In the genomic region with DNA sequence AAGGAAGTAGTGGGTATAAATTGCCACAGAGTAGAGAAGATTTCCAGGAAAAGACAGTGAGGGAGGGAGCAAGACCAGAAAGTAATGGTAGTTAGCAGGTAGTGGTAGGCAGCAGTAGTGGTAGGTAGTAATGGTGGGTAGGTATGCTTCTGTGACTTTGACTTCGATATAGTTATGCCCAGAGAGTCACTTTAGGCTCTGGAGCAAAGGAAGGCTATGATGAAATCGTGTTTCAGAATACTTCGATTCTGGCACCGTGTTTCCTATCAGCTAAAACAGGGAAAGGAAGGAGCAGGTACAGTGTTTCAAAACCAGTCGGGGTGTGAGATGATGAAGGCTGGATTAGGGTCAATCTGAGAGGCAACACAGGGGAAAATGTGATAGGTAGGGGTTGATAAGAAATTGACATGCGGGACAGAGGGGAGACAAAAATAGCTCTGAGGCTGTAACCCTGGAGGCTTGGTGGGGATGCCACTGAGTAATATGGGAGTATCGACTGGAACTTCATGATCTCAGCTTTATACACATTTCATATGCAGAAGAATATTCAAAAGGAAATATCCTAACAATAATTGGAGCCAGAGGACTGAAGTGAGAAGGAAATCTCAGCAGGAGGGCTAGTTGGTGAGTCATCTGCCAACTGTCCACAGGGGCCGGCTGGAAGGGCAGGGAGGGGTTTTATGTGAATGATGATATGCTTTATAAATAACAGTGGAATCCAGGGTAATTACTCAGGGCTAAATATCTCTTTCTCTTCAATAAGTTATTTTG, we compare ENCODE assay signal across 12 cellular contexts. TPM values are rescaled to one million over a fixed set of nuclear protein-coding genes. Genes with fewer than 3 reads are reported as not detected.
DNase-seq lines count a peak whose midpoint lies in the region; ATAC-seq, FAIRE-seq and TF ChIP-seq lines count a peak whose summit lies in the region.
"Had no signal": no experiment of that assay in that cellular context is flagged by ENCODE, and none has a peak within 500 bp of the region (broad histone marks: within the 10 kb centered on the region; RNA-seq: fewer than 3 reads in every experiment).

No MANE protein-coding gene starts in this region.

- intact Hi-C loops in kidney (cut with DNase I) = no loop called here

- no peak for TF ChIP-seq POLR2A in H1 (IDR thresholded peaks at IDR 0.05; ENCODE audit: control extremely low read depth in 1 of 2, low read depth in 2 of 2, low read length in 2 of 2)

- no peak overlapping the region for H3K14ac ChIP-seq in H1 (ENCODE audit: insufficient read length)

- H3K9ac ChIP-seq in H1 (replicated peaks in 1 of 4; ENCODE audit: extremely low read depth in 1 of 4, low read depth in 3 of 4, low read length in 3 of 4) = no peak overlapping the region
- H3K9ac ChIP-seq in kidney (ENCODE audit: low read length in 2 of 2) = no peak overlapping the region

- H2BK120ac ChIP-seq in H1 (replicated peaks; ENCODE audit: low read depth, low read length) = no peak overlapping the region

- H4K20me1 ChIP-seq in H1 (replicated peaks in 1 of 2; ENCODE audit: control insufficient read depth in 1 of 2, insufficient read depth in 2 of 2, low read length in 2 of 2) = no peaks in the 10 kb centered on the region

- H4K8ac ChIP-seq in H1 (ENCODE audit: extremely low read depth, insufficient read depth, low read length) = no peak overlapping the region

- no peak overlapping the region for H2AK5ac ChIP-seq in H1 (ENCODE audit: low read depth, low read length)

- H3K27ac ChIP-seq in H1 (ENCODE audit: low read depth, low read length) = no peak overlapping the region
- no peak overlapping the region for H3K27ac ChIP-seq in kidney (ENCODE audit: low read depth in 2 of 2, low read length in 2 of 2)
- H3K27ac ChIP-seq: esophagus muscularis mucosa, prostate gland had no signal

- no peaks in the 10 kb centered on the region for H3K79me1 ChIP-seq in H1 (ENCODE audit: low read depth, low read length)

- H3K4me1 ChIP-seq in H1 (replicated peaks in 1 of 4; ENCODE audit: control insufficient read depth in 3 of 4, insufficient read depth in 4 of 4, low read length in 3 of 4) (peaks cover 0 to 6% (median 0%) of the 10 kb centered on the region in 4 experiments; a peak in 1 of 7 replicates), kidney (ENCODE audit: control insufficient read depth in 1 of 2, insufficient read depth in 1 of 2, low read depth in 1 of 2, low read length in 2 of 2) (no peaks in the 10 kb centered on the region)
- H3K4me1 ChIP-seq: esophagus muscularis mucosa, prostate gland had no signal

- no peak for TF ChIP-seq RAD21 in H1 (IDR thresholded peaks at IDR 0.05 in 1 of 2, conservative IDR thresholded peaks at IDR 0.05 in 1 of 2; ENCODE audit: low read depth in 2 of 2, low read length in 2 of 2)

- H3K4me3 ChIP-seq in H1 (ENCODE audit: extremely low read depth in 1 of 4, insufficient read depth in 2 of 4, low read depth in 3 of 4, low read length in 4 of 4) (no peak overlapping the region), kidney (ENCODE audit: low read length in 2 of 2) (no peak overlapping the region)
- H3K4me3 ChIP-seq: esophagus muscularis mucosa, prostate gland had no signal

- DNase-seq in ELR (ENCODE audit: low read depth) = peak; percentile 97
- DNase-seq in NCI-H774 (lab: John Stamatoyannopoulos, UW) = peak; percentile 27
- DNase-seq in H1 (ENCODE audit: low read depth in 1 of 2, low spot score in 2 of 2) = no peak
- DNase-seq in omental fat pad (ENCODE audit: low spot score) = no peak
- no peak for DNase-seq in kidney
- no peak for DNase-seq in effector CD4-positive, alpha-beta T cell
- DNase-seq in 8988T = no peak
- DNase-seq: NCI-H510A had no signal

- POLR2A ChIA-PET in H1 (lab: Charles Lee; ENCODE audit: partially characterized antibody) = interaction anchor here (0.7 kb wide), 1 partner anchor 142 kb away, joined by 3 read pairs; no protein-coding TSS in a partner anchor

- 80% methylated on average over 8 of the region's 8 CpGs; no CpG with 5 or more reads in 1 of the 2 experiments for WGBS in H1 (ENCODE audit: extremely low coverage in 1 of 2, insufficient coverage in 1 of 2, insufficient read length in 1 of 2, insufficient replicate concordance in 2 of 2, low coverage in 1 of 2, low lambda C conversion rate in 2 of 2, missing lambda C conversion rate in 1 of 2), 2 experiments

- H3K4ac ChIP-seq in H1 (replicated peaks; ENCODE audit: insufficient read length, low read depth, low read length) = no peak overlapping the region

- no peaks in the 10 kb centered on the region for H3K79me2 ChIP-seq in H1 (ENCODE audit: control insufficient read depth in 1 of 2, insufficient read depth in 2 of 2, low read length in 2 of 2)

- H2BK12ac ChIP-seq in H1 (ENCODE audit: low read depth, low read length) = 0 out of 2 replicates have a peak overlapping the region, but pooled peaks have one; percentile 50

- 0 out of 2 replicates have a peak overlapping the region, but pooled peaks have one; percentile 19 for H2BK20ac ChIP-seq in H1 (ENCODE audit: low read length)

- H3K36me3 ChIP-seq in H1 (ENCODE audit: control insufficient read depth in 2 of 4, insufficient read depth in 4 of 4, low read length in 3 of 4) (no peaks in the 10 kb centered on the region), kidney (ENCODE audit: control insufficient read depth in 1 of 2, insufficient read depth in 2 of 2, low read length in 2 of 2) (no peaks in the 10 kb centered on the region)
- H3K36me3 ChIP-seq: esophagus muscularis mucosa, prostate gland had no signal

- TF ChIP-seq EP300 in H1 (IDR thresholded peaks at IDR 0.05; ENCODE audit: borderline replicate concordance in 1 of 2, low read depth in 2 of 2, low read length in 2 of 2) = no peak

- CTCF ChIA-PET in H1 (lab: Charles Lee; ENCODE audit: partially characterized antibody) = interaction anchor here (1.4 to 2.6 kb wide), 2 partner anchors 18 to 36 kb away, joined by 3 to 6 read pairs; no protein-coding TSS in a partner anchor

- H3K27me3 ChIP-seq in H1 (replicated peaks in 1 of 4; ENCODE audit: control insufficient read depth in 3 of 4, extremely low read depth in 1 of 4, insufficient read depth in 3 of 4, low read length in 3 of 4) = no peaks in the 10 kb centered on the region
- H3K27me3 ChIP-seq: esophagus muscularis mucosa had no signal

- FAIRE-seq in H1 (lab: Jason Lieb, UNC) (no peak), kidney (lab: Jason Lieb, UNC) (no peak)
- FAIRE-seq: GM12891 had no signal

- H2BK5ac ChIP-seq in H1 (ENCODE audit: low read depth, low read length) = no peak overlapping the region

- peak overlapping the region; percentile 85; the same call in 1 of the 2 replicates for H2BK15ac ChIP-seq in H1 (ENCODE audit: low read length)

- TF ChIP-seq CTCF in H1 (IDR thresholded peaks at IDR 0.05; ENCODE audit: control extremely low read depth in 1 of 3, insufficient read depth in 1 of 3, low read depth in 1 of 3, low read length in 3 of 3) = no peak
- TF ChIP-seq CTCF in omental fat pad (IDR thresholded peaks at IDR 0.05) = no peak
- no peak for TF ChIP-seq CTCF in kidney (IDR thresholded peaks at IDR 0.05; ENCODE audit: borderline replicate concordance, extremely low read depth, insufficient read depth)

- H3K9me3 ChIP-seq in H1 (ENCODE audit: insufficient read depth in 2 of 2, low read depth in 1 of 2, low read length in 1 of 2) = no peaks in the 10 kb centered on the region
- no peaks in the 10 kb centered on the region for H3K9me3 ChIP-seq in kidney (ENCODE audit: control insufficient read depth in 1 of 2, low read length in 2 of 2)
- H3K9me3 ChIP-seq: esophagus muscularis mucosa, prostate gland had no signal

- H2AFZ ChIP-seq in H1 (ENCODE audit: low read length) = peak overlapping the region; percentile 78; the same call in 1 of the 2 replicates

- ATAC-seq in omental fat pad (ENCODE audit: low FRiP score) = peak; percentile 86
- ATAC-seq in HG02610 (IDR thresholded peaks at IDR 0.05; ENCODE audit: unreplicated experiment) = no peak

- no peaks in the 10 kb centered on the region for H3K23me2 ChIP-seq in H1 (ENCODE audit: low read depth, low read length)

- H3K4me2 ChIP-seq in H1 (ENCODE audit: insufficient read depth in 1 of 2, low read depth in 2 of 2, low read length in 2 of 2) = no peak overlapping the region

- H4K5ac ChIP-seq in H1 (ENCODE audit: insufficient read length, low read depth, low read length) = no peak overlapping the region

- H3K23ac ChIP-seq in H1 (ENCODE audit: insufficient read length) = no peak overlapping the region

- no peak overlapping the region for H3K18ac ChIP-seq in H1 (ENCODE audit: extremely low read depth, low read length)

- no peak overlapping the region for H3K56ac ChIP-seq in H1 (replicated peaks; ENCODE audit: insufficient read length, low read depth, low read length)

- H4K91ac ChIP-seq in H1 (replicated peaks; ENCODE audit: insufficient read length, low read length) = no peak overlapping the region

TF ChIP-seq in H1, 55 proteins besides CTCF, POLR2A, EP300 and RAD21 (continues in another document):
- TF ChIP-seq SP2 (IDR thresholded peaks at IDR 0.05; ENCODE audit: low read length) (no peak), RNF2 (IDR thresholded peaks at IDR 0.05; ENCODE audit: borderline replicate concordance, low read depth, low read length, missing control alignments, poor library complexity, severe bottlenecking) (no peak), POLR2AphosphoS5 (IDR thresholded peaks at IDR 0.05; ENCODE audit: low read depth, low read length) (no peak), JUND (IDR thresholded peaks at IDR 0.05; ENCODE audit: low read length) (peak; percentile 88), RBBP5 (IDR thresholded peaks at IDR 0.05; ENCODE audit: borderline replicate concordance, low read depth, low read length) (no peak), RXRA (IDR thresholded peaks at IDR 0.05; ENCODE audit: insufficient read depth, low read depth, low read length) (no peak), SAP30 (IDR thresholded peaks at IDR 0.05; ENCODE audit: insufficient read depth, insufficient replicate concordance, low read length) (no peak), CHD1 (IDR thresholded peaks at IDR 0.05; ENCODE audit: low read depth, low read length) (no peak)

RNA-seq across cellular contexts. Expression of a gene that starts 25.2 kb away (rescaled TPM):
- total RNA-seq in H1 (2021; fragmentation: NEBNext Ultra II Directional; extraction: Animal tissue kit (Norgen Biotek cat#: 25700)) = 15.6 and 16.7 TPM in 2 replicates
- polyA plus RNA-seq in H1 (2011; rRNA removed) (13.7 and 15.0 TPM in 2 replicates), kidney (ENCODE audit: insufficient read depth, low read depth, low replicate concordance) (4.5 TPM)
- 22.2 TPM for polyA plus RNA-seq in H1 (2011; cell fraction: cytosol; rRNA removed)
- polyA plus RNA-seq in H1 (2011; cell fraction: nucleus; rRNA removed) = 25.4 TPM
- 17.4 to 23.5 TPM (median 19.7 TPM) in 4 replicates for polyA plus RNA-seq in H1 (2012, experiment 1 of 2)
- 5.0 TPM for polyA plus RNA-seq in H1 (2012, experiment 2 of 2)
- 9.2 TPM for polyA plus RNA-seq in H1 (2013, experiment 1 of 2)
- 7.9 TPM for polyA plus RNA-seq in H1 (2013, experiment 2 of 2)
- 12.7 and 13.1 TPM in 2 replicates for polyA minus RNA-seq in H1 (2011; rRNA and poly(A)+ RNA removed)
- polyA minus RNA-seq in H1 (2011; cell fraction: cytosol; rRNA and poly(A)+ RNA removed) = 7.6 TPM
- 10.7 TPM for polyA minus RNA-seq in H1 (2011; cell fraction: nucleus; rRNA and poly(A)+ RNA removed)
- total RNA-seq in omental fat pad (1 to 10 TPM in 2 of 4 donors, under 1 TPM in 2; 0.60 to 2.0 (median 0.87) TPM), kidney (4.8 TPM)

Comparison
In these comparisons a context has a peak if more than half of its experiments do, and no peak if none do; other contexts are left out.
1. DNase-seq: peak in ELR (single experiment) and NCI-H774 (single experiment); none in H1 (0 of 2), omental fat pad (single experiment), kidney (single experiment), effector CD4-positive, alpha-beta T cell (single experiment) and 8988T (single experiment).